In the genomic region with DNA sequence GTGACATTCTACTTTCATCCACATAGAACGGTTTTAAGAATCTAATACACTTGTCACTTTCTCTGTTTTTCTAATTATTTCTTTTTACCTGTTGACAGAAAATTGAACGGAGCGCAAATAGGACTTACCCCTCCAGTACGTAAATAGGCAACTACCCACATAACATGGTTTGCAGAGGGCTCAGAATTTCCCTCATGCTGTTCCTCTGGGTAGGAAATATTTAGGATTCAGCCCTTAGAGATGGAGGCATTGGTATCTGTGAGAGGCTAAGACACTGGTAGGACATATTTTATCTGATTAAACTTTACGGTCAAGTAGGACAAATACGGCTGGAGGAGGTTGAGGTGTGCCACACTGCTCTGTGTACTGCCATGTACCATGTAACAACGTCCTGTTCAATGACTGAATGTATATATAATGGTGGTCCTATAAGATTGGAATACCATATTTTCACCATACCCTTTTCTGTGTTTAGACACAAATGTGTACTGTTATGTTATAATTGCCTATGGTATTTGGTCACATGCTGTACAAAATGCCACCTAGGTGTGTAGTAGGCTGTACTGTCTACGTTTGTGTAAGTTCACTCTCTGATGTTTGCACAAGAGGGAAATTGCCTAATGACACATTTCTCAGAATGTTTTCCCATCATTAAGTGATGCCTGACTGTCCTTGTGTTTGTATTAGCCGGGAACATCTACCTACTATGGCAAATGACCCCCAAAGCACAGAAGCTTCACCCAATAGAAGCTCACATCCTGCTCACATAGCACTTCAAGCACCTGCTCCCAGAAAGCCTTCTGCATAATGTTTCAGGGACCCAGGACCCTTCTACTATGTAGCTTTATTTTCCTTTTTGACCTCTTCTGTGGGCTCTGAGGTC, we compare ENCODE assay signal across 30 cellular contexts.
"Had no signal": no experiment of that assay in that cellular context is flagged by ENCODE, and none has a peak within 500 bp of the region (broad histone marks: within the 10 kb centered on the region; RNA-seq: fewer than 3 reads in every experiment).

No MANE protein-coding gene starts in this region.

- H3K27me3 ChIP-seq: MG63 had no signal

- H3K27ac ChIP-seq: RWPE1 had no signal

- DNase-seq: activated CD4-positive, alpha-beta T cell treated with anti-CD3 and anti-CD28 coated beads, Interleukin-2, amount 10 ng/mL, durations not matched to agents 24 days and 14 days; activated CD4-positive, alpha-beta T cell treated with anti-CD3 and anti-CD28 coated beads, Interleukin-2, amount 50 U/mL, for 4 hours; activated CD8-positive, alpha-beta T cell treated with anti-CD3 and anti-CD28 coated beads for 36 hours; activated effector memory CD4-positive, alpha-beta T cell treated with anti-CD3 and anti-CD28 coated beads, Interleukin-2, amount 50 U/mL, for 16 hours; activated naive CD4-positive, alpha-beta T cell; activated naive CD4-positive, alpha-beta T cell treated with anti-CD3 and anti-CD28 coated beads, Interleukin-2, amount 50 U/mL, for 16 hours; activated naive CD8-positive, alpha-beta T cell treated with anti-CD3 and anti-CD28 coated beads for 36 hours; activated T-cell treated with anti-CD3 and anti-CD28 coated beads, Interleukin-2, amount 50 U/mL, for 1 hour; activated T-cell treated with anti-CD3 and anti-CD28 coated beads, Interleukin-2, amount 50 U/mL, for 72 hours; amniotic stem cell; aorta; Karpas-422; KBM-7; MG63; MV-4-11; NCI-H1092; NCI-H187 treated with DMSO at 0.1 percent for 48 hours; NCI-H2081; NCI-H2171 treated with DMSO at 0.1 percent for 48 hours; NCI-H2227 treated with DMSO at 0.1 percent for 48 hours; NCI-H446; NCI-H526; NCI-H82; NK-92 treated with Interleukin-12 subunit alpha and Interleukin-12 subunit beta, amount 100 ng/mL, for 24 hours; PC-3; SIG-M5; T1000 had no signal

- H3K4me3 ChIP-seq: MG63 had no signal

- H3K36me3 ChIP-seq: MG63 had no signal

- ATAC-seq: activated CD8-positive, alpha-beta T cell treated with anti-CD3 and anti-CD28 coated beads for 36 hours; activated T-cell treated with anti-CD3 and anti-CD28 coated beads, Interleukin-2, amount 50 U/mL, for 72 hours; activated T-helper 17 cell treated with anti-CD3 and anti-CD28 coated beads, Interleukin-2, amount 50 U/mL, for 72 hours; PC-3; Right ventricle myocardium inferior had no signal
